8 cellular contexts compared by ENCODE assay signal in genomic region chr2:24972315-24972958, GRCh38. TPM values are rescaled to one million over a fixed set of nuclear protein-coding genes. Genes with fewer than 3 reads are reported as not detected.
A peak's percentile ranks its signal among the peaks of the same experiment; 100 is the strongest.
DNase-seq lines count a peak whose midpoint lies in the region; ATAC-seq and TF ChIP-seq lines count a peak whose summit lies in the region.

No MANE protein-coding gene starts in this region.

- H3K36me3 ChIP-seq in esophagus muscularis mucosa: peaks cover 0 to under 1% (median 0%) of the 10 kb centered on the region in 4 donors

- H3K27ac ChIP-seq in esophagus muscularis mucosa (replicated peaks in 1 of 4): peak overlapping the region; percentile 93 to 99 (median 96)
- peak overlapping the region; percentile 98 for H3K27ac ChIP-seq in temporal lobe (ENCODE audit: low read depth, low read length)

- H3K27me3 Mint-ChIP-seq in naive B cell: no peaks in the 10 kb centered on the region

- peak; percentile 5 to 7 for ATAC-seq in naive B cell (ENCODE audit: low read depth in 2 of 2)
- no peak for ATAC-seq in HG03280 (IDR thresholded peaks at IDR 0.05; ENCODE audit: unreplicated experiment)

- peak overlapping the region; percentile 99 to 100 (median 100) for H3K27ac Mint-ChIP-seq in naive B cell

- peaks cover 16 to 27% (median 17%) of the 10 kb centered on the region in 3 donors for H3K4me1 Mint-ChIP-seq in naive B cell

- TF ChIP-seq POLR2A in esophagus muscularis mucosa (IDR thresholded peaks at IDR 0.05; ENCODE audit: low read depth): no peak

- under 1% methylated on average over 19 of the region's 19 CpGs for WGBS in esophagus muscularis mucosa

- H3K9me3 ChIP-seq in esophagus muscularis mucosa: no peaks in the 10 kb centered on the region

- H3K4me3 Mint-ChIP-seq in naive B cell: peak overlapping the region; percentile 89 to 100 (median 98)

- no peaks in the 10 kb centered on the region for H3K36me3 Mint-ChIP-seq in naive B cell

- intact Hi-C loops in esophagus muscularis mucosa (cut with DNase I): no loop called here

- DNase-seq in NCI-H82 (lab: John Stamatoyannopoulos, UW) (peak; percentile 72), NCI-H82 treated with DMSO at 0.1 percent for 48 hours (lab: John Stamatoyannopoulos, UW; ENCODE audit: unreplicated experiment) (no peak), NCI-H345 treated with DMSO at 0.1 percent for 48 hours (lab: John Stamatoyannopoulos, UW; ENCODE audit: unreplicated experiment) (peak; percentile 75), esophagus muscularis mucosa (ENCODE audit: extremely low spot score) (no peak), naive B cell (peak; percentile 63)
- DNase-seq in activated CD8-positive, alpha-beta memory T cell treated with anti-CD3 and anti-CD28 coated beads, Interleukin-2, amount 50 U/mL, for 48 hours: peak; percentile 71

- TF ChIP-seq EP300 in esophagus muscularis mucosa (IDR thresholded peaks at IDR 0.05): no peak

- no peaks in the 10 kb centered on the region for H3K9me3 Mint-ChIP-seq in naive B cell

- TF ChIP-seq CTCF in esophagus muscularis mucosa (IDR thresholded peaks at IDR 0.05): no peak

- peaks cover 4 to 31% (median 29%) of the 10 kb centered on the region in 4 donors for H3K4me1 ChIP-seq in esophagus muscularis mucosa

- no peaks in the 10 kb centered on the region for H3K27me3 ChIP-seq in esophagus muscularis mucosa

- peak overlapping the region; percentile 65 to 87 (median 74) for H3K4me3 ChIP-seq in esophagus muscularis mucosa

RNA-seq across cellular contexts. Expression of gene DNAJC27, which starts 0.7 kb away (rescaled TPM):
- total RNA-seq in esophagus muscularis mucosa (1 to 10 TPM; 5.8 to 8.6 (median 7.5) TPM), temporal lobe (8.9 TPM)
- polyA plus RNA-seq in naive B cell (ENCODE audit: low read depth in 6 of 6): 1 to 10 TPM in 5 of 6 donors, not detected in 1; 5.0 to 8.0 (median 5.3) TPM

RNA-seq across cellular contexts. Expression of gene ADCY3, which starts 52.4 kb away (rescaled TPM):
- total RNA-seq in esophagus muscularis mucosa (10 to 100 TPM; 21.2 to 70.6 (median 53.8) TPM), temporal lobe (25.8 TPM)
- 10 to 100 TPM; 13.3 to 29.8 (median 20.7) TPM for polyA plus RNA-seq in naive B cell (ENCODE audit: low read depth in 6 of 6)

Comparison
In these comparisons a context has a peak if more than half of its experiments do, and no peak if none do; other contexts are left out.
1. DNase-seq: peak in NCI-H82 (single experiment), NCI-H345 treated with DMSO at 0.1 percent for 48 hours (single experiment), activated CD8-positive, alpha-beta memory T cell treated with anti-CD3 and anti-CD28 coated beads, Interleukin-2, amount 50 U/mL, for 48 hours (single experiment) and naive B cell (single experiment); none in NCI-H82 treated with DMSO at 0.1 percent for 48 hours (single experiment) and esophagus muscularis mucosa (single experiment).